Comparison of ENCODE assay signal across 1 cellular context in the genomic region with DNA sequence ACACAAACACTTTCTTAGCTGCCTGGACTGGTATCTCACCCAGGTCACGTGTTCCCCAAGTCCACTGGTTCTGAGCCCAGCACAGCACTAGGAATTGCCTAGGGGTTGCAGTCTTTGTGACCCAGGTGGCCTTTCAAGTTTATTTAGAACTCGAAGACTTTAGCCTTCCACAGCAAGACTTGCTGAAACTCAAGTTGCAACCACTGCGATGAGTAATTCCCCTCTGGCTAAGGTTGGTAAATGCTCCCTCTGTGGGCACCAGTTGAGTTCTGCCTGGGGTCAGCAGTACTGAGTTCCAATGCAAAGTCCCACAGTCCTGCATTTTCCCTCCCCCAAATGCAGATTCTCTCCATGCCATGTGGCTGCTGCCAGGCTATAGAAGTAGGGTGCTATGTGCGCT.
TF ChIP-seq lines count a peak whose summit lies in the region.

No MANE protein-coding gene starts in this region.

TF ChIP-seq in HepG2, 621 proteins besides CTCF, POLR2A, EP300 and RAD21 (continued from another document):
- TF ChIP-seq ZNF432 (CRISPR knock-in tag; IDR thresholded peaks at IDR 0.05; ENCODE audit: borderline replicate concordance) (no peak), TBX3 (IDR thresholded peaks at IDR 0.05; ENCODE audit: borderline replicate concordance) (no peak)
